ENCODE assay signal across 19 cellular contexts in the genomic region with DNA sequence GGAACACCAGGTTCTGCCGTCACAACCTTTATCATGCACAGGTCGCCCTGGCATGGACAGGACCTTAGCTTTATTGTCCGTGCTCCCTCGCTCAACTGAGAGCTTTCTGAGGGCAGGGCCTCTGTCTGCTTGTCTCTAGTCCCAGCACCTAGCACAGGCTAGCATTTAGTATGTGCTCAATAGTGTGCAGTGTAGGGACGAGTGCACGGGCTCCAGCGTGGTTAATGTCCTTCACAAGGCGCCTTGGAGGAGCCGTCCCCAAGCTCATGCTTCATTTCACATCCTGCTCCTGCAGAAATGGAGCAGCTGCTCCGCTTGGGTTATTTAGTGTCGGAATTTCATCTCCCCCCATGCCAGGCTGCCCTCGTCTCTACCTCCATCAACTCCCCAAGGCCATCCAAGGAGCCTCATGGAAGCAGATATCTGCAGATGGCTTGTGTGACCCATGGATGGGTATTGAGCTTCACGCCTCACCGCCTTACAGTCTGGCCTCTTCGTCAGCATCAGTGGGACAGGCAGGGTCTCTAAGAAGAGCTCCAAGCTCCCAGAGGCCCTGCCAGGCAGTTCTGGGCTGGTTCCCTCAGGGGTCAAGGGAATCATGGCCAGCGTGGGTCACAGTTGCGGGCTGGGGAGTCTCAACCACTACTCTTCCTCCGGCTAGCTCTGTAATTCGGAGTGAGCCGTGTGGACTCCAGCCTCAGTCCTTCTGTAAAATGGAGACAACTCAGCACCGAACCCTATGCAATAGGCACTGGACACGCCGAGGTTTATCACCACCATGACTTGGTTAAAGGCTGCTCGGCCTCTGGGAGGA.
DNase-seq lines count a peak whose midpoint lies in the region; ATAC-seq, FAIRE-seq and TF ChIP-seq lines count a peak whose summit lies in the region.
"Had no signal": no experiment of that assay in that cellular context is flagged by ENCODE, and none has a peak within 500 bp of the region (broad histone marks: within the 10 kb centered on the region; RNA-seq: fewer than 3 reads in every experiment).

No MANE protein-coding gene starts in this region.

- no peak overlapping the region for H3K4ac ChIP-seq in IMR-90 (ENCODE audit: low read depth, low read length)
- no peak overlapping the region for H3K4ac ChIP-seq in H1 (replicated peaks; ENCODE audit: insufficient read length, low read depth, low read length)

- no peaks in the 10 kb centered on the region for H3K4me1 Mint-ChIP-seq in stimulated activated effector memory CD8-positive, alpha-beta T cell treated with anti-CD3 and anti-CD28 coated beads, Interleukin-12 subunit alpha, Interleukin-12 subunit beta, amount 100 ng/mL, for 72 hours
- H3K4me1 Mint-ChIP-seq in CD4-positive, alpha-beta memory T cell, result no peaks in the 10 kb centered on the region
- H3K4me1 Mint-ChIP-seq: CD4-positive, CD25-positive, alpha-beta regulatory T cell; IgD-negative memory B cell had no signal

- H3K79me1 ChIP-seq in IMR-90 (ENCODE audit: low read depth in 1 of 2, low read length in 2 of 2) (no peaks in the 10 kb centered on the region), H1 (ENCODE audit: low read depth, low read length) (no peaks in the 10 kb centered on the region)

- H4K5ac ChIP-seq in IMR-90 (ENCODE audit: low read depth, low read length) (no peak overlapping the region), H1 (ENCODE audit: insufficient read length, low read depth, low read length) (no peak overlapping the region)

- H2BK15ac ChIP-seq in IMR-90 (ENCODE audit: low read depth, low read length), result no peak overlapping the region
- no peak overlapping the region for H2BK15ac ChIP-seq in H1 (ENCODE audit: low read length)

- H2BK12ac ChIP-seq in H1 (ENCODE audit: low read depth, low read length), result 0 out of 2 replicates have a peak overlapping the region, but pooled peaks have one; percentile 9

- TF ChIP-seq POLR2A in IMR-90 (IDR thresholded peaks at IDR 0.05; ENCODE audit: low read depth, low read length), result no peak
- no peak for TF ChIP-seq POLR2A in H1 (IDR thresholded peaks at IDR 0.05; ENCODE audit: control extremely low read depth in 1 of 2, low read depth in 2 of 2, low read length in 2 of 2)

- in situ Hi-C loops in IMR-90 (cut with MboI; ENCODE audit: low sequenced_read_pairs) (no loop called here), KBM-7 (cut with MboI; ENCODE audit: low pct_unique_long_range_greater_than_20kb, low sequenced_read_pairs) (no loop called here)

- WGBS in IMR-90 (ENCODE audit: extremely low coverage in 2 of 2, insufficient read length in 1 of 2), 2 experiments, result 80% methylated on average over 11 of the region's 24 CpGs; no CpG with 5 or more reads in 1 of the 2 experiments
- 88% methylated on average over 24 of the region's 24 CpGs; no CpG with 5 or more reads in 1 of the 2 experiments for WGBS in H1 (ENCODE audit: extremely low coverage in 1 of 2, insufficient coverage in 1 of 2, insufficient read length in 1 of 2, insufficient replicate concordance in 2 of 2, low coverage in 1 of 2, low lambda C conversion rate in 2 of 2, missing lambda C conversion rate in 1 of 2), 2 experiments

- intact Hi-C loops in IMR-90 (cut with micrococcal nuclease), result no loop called here
- intact Hi-C loops in posterior vena cava (cut with DNase I), result loop anchor here in 1 of 2 donors (10.0 kb wide), 1 partner anchor 61 kb away; a partner anchor contains a TSS
- intact Hi-C loops in CD4-positive, alpha-beta memory T cell (cut with micrococcal nuclease), result no loop called here

- H4K20me1 ChIP-seq in IMR-90 (ENCODE audit: insufficient read depth, low read length) (no peaks in the 10 kb centered on the region), H1 (replicated peaks in 1 of 2; ENCODE audit: control insufficient read depth in 1 of 2, insufficient read depth in 2 of 2, low read length in 2 of 2) (no peaks in the 10 kb centered on the region)
- H4K20me1 ChIP-seq: BLaER1 treated with 17β-estradiol and CSF1 and Interleukin-3, amounts not matched to agents 10 nM and 100 nM had no signal

- H3K36me3 ChIP-seq in IMR-90 (ENCODE audit: control insufficient read depth, insufficient read depth, low read length) (no peaks in the 10 kb centered on the region), H1 (ENCODE audit: control insufficient read depth in 2 of 4, insufficient read depth in 4 of 4, low read length in 3 of 4) (no peaks in the 10 kb centered on the region)
- H3K36me3 ChIP-seq in CD4-positive, alpha-beta memory T cell (ENCODE audit: insufficient read depth, low read length), result no peaks in the 10 kb centered on the region
- H3K36me3 ChIP-seq: BLaER1 treated with 17β-estradiol and CSF1 and Interleukin-3, amounts not matched to agents 10 nM and 100 nM; HAP-1 had no signal

- H2AK5ac ChIP-seq in IMR-90 (ENCODE audit: low read depth, low read length) (peak overlapping the region; percentile 27; the same call in 1 of the 2 replicates), H1 (ENCODE audit: low read depth, low read length) (no peak overlapping the region)

- H3K23ac ChIP-seq in IMR-90 (ENCODE audit: low read depth, low read length), result no peak overlapping the region
- H3K23ac ChIP-seq in H1 (ENCODE audit: insufficient read length), result no peak overlapping the region

- H2AK9ac ChIP-seq in IMR-90 (replicated peaks; ENCODE audit: low read depth, low read length, poor library complexity), result peak overlapping the region; percentile 38

- CTCF ChIA-PET in IMR-90 (lab: Yijun Ruan, JAX), result no interaction called here
- CTCF ChIA-PET in H1 (lab: Charles Lee; ENCODE audit: partially characterized antibody), result interaction anchor here (0.9 to 1.4 kb wide), 3 partner anchors 31 to 75 kb away, joined by 3 to 4 read pairs (median 3); a partner anchor contains a TSS
- CTCF ChIA-PET in CD4-positive, alpha-beta memory T cell (lab: Charles Lee; ENCODE audit: partially characterized antibody), result interaction anchor here (0.5 kb wide), 1 partner anchor 919 kb away, joined by 3 read pairs; no protein-coding TSS in a partner anchor

- 0 out of 2 replicates have a peak, but pooled peaks cover 7% of the 10 kb centered on the region for H3K9me1 ChIP-seq in IMR-90 (ENCODE audit: insufficient read depth, low read length)

- no peaks in the 10 kb centered on the region for H3K9me3 Mint-ChIP-seq in stimulated activated effector memory CD8-positive, alpha-beta T cell treated with anti-CD3 and anti-CD28 coated beads, Interleukin-12 subunit alpha, Interleukin-12 subunit beta, amount 100 ng/mL, for 72 hours
- peaks cover 0 to 3% (median 0%) of the 10 kb centered on the region in 8 donors for H3K9me3 Mint-ChIP-seq in CD4-positive, alpha-beta memory T cell
- H3K9me3 Mint-ChIP-seq: IgD-negative memory B cell had no signal

- no peak overlapping the region for H3K9ac ChIP-seq in IMR-90 (ENCODE audit: low read depth, low read length)
- H3K9ac ChIP-seq in H1 (replicated peaks in 1 of 4; ENCODE audit: extremely low read depth in 1 of 4, low read depth in 3 of 4, low read length in 3 of 4), result no peak overlapping the region
- H3K9ac ChIP-seq: BLaER1 treated with 17β-estradiol and CSF1 and Interleukin-3, amounts not matched to agents 10 nM and 100 nM had no signal

- H3K9me3 ChIP-seq in IMR-90 (ENCODE audit: control insufficient read depth, insufficient read depth, low read length) (no peaks in the 10 kb centered on the region), H1 (ENCODE audit: insufficient read depth in 2 of 2, low read depth in 1 of 2, low read length in 1 of 2) (no peaks in the 10 kb centered on the region)
- H3K9me3 ChIP-seq in CD4-positive, alpha-beta memory T cell (ENCODE audit: control insufficient read depth in 1 of 2, low read length in 2 of 2), result no peaks in the 10 kb centered on the region
- H3K9me3 ChIP-seq: HAP-1 had no signal

- H3K79me2 ChIP-seq in H1 (ENCODE audit: control insufficient read depth in 1 of 2, insufficient read depth in 2 of 2, low read length in 2 of 2), result no peaks in the 10 kb centered on the region

- H3K56ac ChIP-seq in IMR-90 (ENCODE audit: extremely low read depth, insufficient read depth, low read length) (no peak overlapping the region), H1 (replicated peaks; ENCODE audit: insufficient read length, low read depth, low read length) (no peak overlapping the region)

- no peak overlapping the region for H3K14ac ChIP-seq in IMR-90 (replicated peaks; ENCODE audit: low read depth, low read length)
- H3K14ac ChIP-seq in H1 (ENCODE audit: insufficient read length), result no peak overlapping the region

- H4K91ac ChIP-seq in IMR-90 (ENCODE audit: insufficient read depth, low read depth, low read length) (no peak overlapping the region; the same call in 1 of the 2 replicates), H1 (replicated peaks; ENCODE audit: insufficient read length, low read length) (no peak overlapping the region)

- H3K4me2 ChIP-seq in IMR-90 (ENCODE audit: low read depth, low read length) (no peak overlapping the region), H1 (ENCODE audit: insufficient read depth in 1 of 2, low read depth in 2 of 2, low read length in 2 of 2) (no peak overlapping the region)
- H3K4me2 ChIP-seq: BLaER1 treated with 17β-estradiol and CSF1 and Interleukin-3, amounts not matched to agents 10 nM and 100 nM had no signal

- H3K27ac Mint-ChIP-seq in stimulated activated effector memory CD8-positive, alpha-beta T cell treated with anti-CD3 and anti-CD28 coated beads, Interleukin-12 subunit alpha, Interleukin-12 subunit beta, amount 100 ng/mL, for 72 hours, result peak overlapping the region; percentile 23
- H3K27ac Mint-ChIP-seq in CD4-positive, alpha-beta memory T cell, result no peak overlapping the region
- H3K27ac Mint-ChIP-seq: CD4-positive, CD25-positive, alpha-beta regulatory T cell; IgD-negative memory B cell had no signal

- TF ChIP-seq RAD21 in IMR-90 (IDR thresholded peaks at IDR 0.05; ENCODE audit: low read length) (no peak), H1 (IDR thresholded peaks at IDR 0.05 in 1 of 2, conservative IDR thresholded peaks at IDR 0.05 in 1 of 2; ENCODE audit: low read depth in 2 of 2, low read length in 2 of 2) (no peak)

- no peak overlapping the region for H4K8ac ChIP-seq in IMR-90 (ENCODE audit: low read depth in 2 of 2, low read length in 2 of 2)
- no peak overlapping the region for H4K8ac ChIP-seq in H1 (ENCODE audit: extremely low read depth, insufficient read depth, low read length)

- H2BK5ac ChIP-seq in IMR-90 (ENCODE audit: low read depth, low read length, poor library complexity, severe bottlenecking) (no peak overlapping the region), H1 (ENCODE audit: low read depth, low read length) (no peak overlapping the region)

- H3K23me2 ChIP-seq in H1 (ENCODE audit: low read depth, low read length), result peaks cover 2% of the 10 kb centered on the region; the same call in 1 of the 2 replicates

- H3K27me3 ChIP-seq in IMR-90 (ENCODE audit: control insufficient read depth, insufficient read depth, low read length), result peaks cover 4% of the 10 kb centered on the region; the same call in 1 of the 2 replicates
- no peaks in the 10 kb centered on the region; a peak in 2 of 7 replicates for H3K27me3 ChIP-seq in H1 (replicated peaks in 1 of 4; ENCODE audit: control insufficient read depth in 3 of 4, extremely low read depth in 1 of 4, insufficient read depth in 3 of 4, low read length in 3 of 4)
- no peaks in the 10 kb centered on the region for H3K27me3 ChIP-seq in CD4-positive, alpha-beta memory T cell (ENCODE audit: insufficient read depth, low read length)
- H3K27me3 ChIP-seq: BLaER1 treated with 17β-estradiol and CSF1 and Interleukin-3, amounts not matched to agents 10 nM and 100 nM had no signal

- H3K4me3 ChIP-seq in IMR-90 (ENCODE audit: insufficient read depth, low read depth, low read length) (no peak overlapping the region), H1 (ENCODE audit: extremely low read depth in 1 of 4, insufficient read depth in 2 of 4, low read depth in 3 of 4, low read length in 4 of 4) (no peak overlapping the region)
- no peak overlapping the region for H3K4me3 ChIP-seq in CD4-positive, alpha-beta memory T cell (ENCODE audit: low read length in 2 of 2)
- H3K4me3 ChIP-seq: BLaER1 treated with 17β-estradiol and CSF1 and Interleukin-3, amounts not matched to agents 10 nM and 100 nM; GM12878; HAP-1 had no signal

- H3K36me3 Mint-ChIP-seq in stimulated activated effector memory CD8-positive, alpha-beta T cell treated with anti-CD3 and anti-CD28 coated beads, Interleukin-12 subunit alpha, Interleukin-12 subunit beta, amount 100 ng/mL, for 72 hours, result no peaks in the 10 kb centered on the region
- H3K36me3 Mint-ChIP-seq in CD4-positive, alpha-beta memory T cell, result no peaks in the 10 kb centered on the region
- H3K36me3 Mint-ChIP-seq: CD4-positive, CD25-positive, alpha-beta regulatory T cell; IgD-negative memory B cell had no signal

- H3K4me1 ChIP-seq in IMR-90 (ENCODE audit: control insufficient read depth, insufficient read depth, low read length), result peaks cover 9% of the 10 kb centered on the region
- peaks cover 0 to 9% (median 2%) of the 10 kb centered on the region in 4 experiments; a peak in 5 of 7 replicates for H3K4me1 ChIP-seq in H1 (replicated peaks in 1 of 4; ENCODE audit: control insufficient read depth in 3 of 4, insufficient read depth in 4 of 4, low read length in 3 of 4)
- no peaks in the 10 kb centered on the region for H3K4me1 ChIP-seq in CD4-positive, alpha-beta memory T cell (ENCODE audit: insufficient read depth, low read length)
- H3K4me1 ChIP-seq: HAP-1 had no signal

- no peak for TF ChIP-seq CTCF in IMR-90 (conservative IDR thresholded peaks at IDR 0.05; ENCODE audit: low read depth, low read length)
- no peak for TF ChIP-seq CTCF in H1 (IDR thresholded peaks at IDR 0.05; ENCODE audit: control extremely low read depth in 1 of 3, insufficient read depth in 1 of 3, low read depth in 1 of 3, low read length in 3 of 3)

- H2BK120ac ChIP-seq in IMR-90 (ENCODE audit: low read depth, low read length) (no peak overlapping the region), H1 (replicated peaks; ENCODE audit: low read depth, low read length) (no peak overlapping the region)

- H2BK20ac ChIP-seq in IMR-90 (ENCODE audit: low read depth, low read length) (no peak overlapping the region), H1 (ENCODE audit: low read length) (no peak overlapping the region)

- peaks cover 7 to 9% of the 10 kb centered on the region in 2 donors for H3K27me3 Mint-ChIP-seq in CD4-positive, alpha-beta memory T cell

- H3K4me3 Mint-ChIP-seq in stimulated activated effector memory CD8-positive, alpha-beta T cell treated with anti-CD3 and anti-CD28 coated beads, Interleukin-12 subunit alpha, Interleukin-12 subunit beta, amount 100 ng/mL, for 72 hours, result no peak overlapping the region
- no peak overlapping the region for H3K4me3 Mint-ChIP-seq in CD4-positive, alpha-beta memory T cell
- H3K4me3 Mint-ChIP-seq: CD4-positive, CD25-positive, alpha-beta regulatory T cell had no signal

- H3K27ac ChIP-seq in IMR-90 (ENCODE audit: insufficient read depth, low read length) (no peak overlapping the region), H1 (ENCODE audit: low read depth, low read length) (no peak overlapping the region)
- H3K27ac ChIP-seq in CD4-positive, alpha-beta memory T cell (ENCODE audit: low read depth, low read length), result no peak overlapping the region
- H3K27ac ChIP-seq: BLaER1 treated with 17β-estradiol and CSF1 and Interleukin-3, amounts not matched to agents 10 nM and 100 nM; HL-60 had no signal

- no peak for TF ChIP-seq EP300 in H1 (IDR thresholded peaks at IDR 0.05; ENCODE audit: borderline replicate concordance in 1 of 2, low read depth in 2 of 2, low read length in 2 of 2)

- H2AFZ ChIP-seq in IMR-90 (replicated peaks; ENCODE audit: low read length, poor library complexity), result no peak overlapping the region
- no peak overlapping the region for H2AFZ ChIP-seq in H1 (ENCODE audit: low read length)

- no peak for DNase-seq in IMR-90
- no peak for DNase-seq in H1 (ENCODE audit: low read depth in 1 of 2, low spot score in 2 of 2)
- DNase-seq in posterior vena cava (ENCODE audit: low spot score), result peak; percentile 35
- DNase-seq in stimulated activated effector memory CD8-positive, alpha-beta T cell treated with anti-CD3 and anti-CD28 coated beads, Interleukin-12 subunit alpha, Interleukin-12 subunit beta, amount 100 ng/mL, for 72 hours (ENCODE audit: low spot score in 2 of 2), result no peak
- no peak for DNase-seq in CD4-positive, alpha-beta memory T cell
- DNase-seq in KBM-7, result no peak
- DNase-seq in UCSD-AML1 (lab: John Stamatoyannopoulos, UW; ENCODE audit: unreplicated experiment), result no peak
- DNase-seq: ACHN; Calu3; CD4-positive, CD25-positive, alpha-beta regulatory T cell; DMS79; GOT3 had no signal

- H3K18ac ChIP-seq in IMR-90 (ENCODE audit: low read depth, low read length) (no peak overlapping the region), H1 (ENCODE audit: extremely low read depth, low read length) (no peak overlapping the region; the same call in 1 of the 2 replicates)

- dilution Hi-C loops in IMR-90 (cut with HindIII; ENCODE audit: low sequenced_read_pairs, unreplicated experiment), result no loop called here

- BruUV-seq in IMR-90 (replicated peaks; lab: Mats Ljungman, UMichigan), result no TSS peak

- FAIRE-seq in H1 (lab: Jason Lieb, UNC), result no peak
- FAIRE-seq: GM12878, GM18507 had no signal

- no peak for ATAC-seq in IMR-90 (ENCODE audit: low read depth)
- ATAC-seq in stimulated activated effector memory CD8-positive, alpha-beta T cell treated with anti-CD3 and anti-CD28 coated beads, Interleukin-12 subunit alpha, Interleukin-12 subunit beta, amount 100 ng/mL, for 72 hours, result no peak
- no peak for ATAC-seq in HG02973 (IDR thresholded peaks at IDR 0.05; ENCODE audit: unreplicated experiment)
- ATAC-seq: GM12878 had no signal

- POLR2A ChIA-PET in IMR-90 (lab: Charles Lee; ENCODE audit: unreplicated experiment) (no interaction called here), H1 (lab: Charles Lee; ENCODE audit: partially characterized antibody) (interaction anchor here (0.6 to 1.1 kb wide), 2 partner anchors 43 to 416 kb away, joined by 3 to 4 read pairs; no protein-coding TSS in a partner anchor)
- POLR2A ChIA-PET in CD4-positive, alpha-beta memory T cell (lab: Charles Lee; ENCODE audit: partially characterized antibody), result interaction anchor here (0.5 kb wide), 1 partner anchor 383 kb away, joined by 3 read pairs; no protein-coding TSS in a partner anchor
